Comparison of ENCODE assay signal across 15 cellular contexts in genomic region chr2:109487237-109487869, GRCh38.
DNase-seq lines count a peak whose midpoint lies in the region; ATAC-seq and TF ChIP-seq lines count a peak whose summit lies in the region.
"Had no signal": no experiment of that assay in that cellular context is flagged by ENCODE, and none has a peak within 500 bp of the region (broad histone marks: within the 10 kb centered on the region; RNA-seq: fewer than 3 reads in every experiment).

No MANE protein-coding gene starts in this region.

- TF ChIP-seq POLR2A in erythroblast (IDR thresholded peaks at IDR 0.05; ENCODE audit: low read length): no peak

- no peak overlapping the region for H3K4me3 ChIP-seq in BLaER1 treated with 17β-estradiol and CSF1 and Interleukin-3, amounts not matched to agents 10 nM and 100 nM
- no peak overlapping the region for H3K4me3 ChIP-seq in fibroblast of pulmonary artery (replicated peaks; ENCODE audit: low read depth, low read length)

- peak overlapping the region in 6 of 11 experiments; percentile 10 to 68 (median 52); a peak in 12 of 22 replicates for H3K4me2 ChIP-seq in BLaER1 treated with 17β-estradiol and CSF1 and Interleukin-3, amounts not matched to agents 10 nM and 100 nM

- no peak overlapping the region for H3K27ac Mint-ChIP-seq in activated CD8-positive, alpha-beta memory T cell treated with anti-CD3 and anti-CD28 coated beads, Interleukin-2, amount 10 ng/mL, durations not matched to agents 7 days and 5 days
- H3K27ac Mint-ChIP-seq: activated CD4-positive, alpha-beta T cell treated with anti-CD3 and anti-CD28 coated beads, Interleukin-2, amount 10 ng/mL, durations not matched to agents 24 days and 14 days; CD4-positive, alpha-beta T cell had no signal

- peak; percentile 86 for ATAC-seq in SK-N-SH treated with all-trans-retinoic acid at 6 μM for 48 hours
- ATAC-seq in GM19467 (IDR thresholded peaks at IDR 0.05; ENCODE audit: unreplicated experiment): no peak
- ATAC-seq in stimulated activated naive CD8-positive, alpha-beta T cell treated with anti-CD3 and anti-CD28 coated beads, Interleukin-15, Interleukin-2, amounts not matched to agents 100 U/mL and 50 U/mL, for 24 hours: no peak
- ATAC-seq in activated CD8-positive, alpha-beta memory T cell treated with anti-CD3 and anti-CD28 coated beads, Interleukin-2, amount 10 ng/mL, durations not matched to agents 7 days and 5 days: no peak
- ATAC-seq: right cardiac atrium; stimulated activated naive CD8-positive, alpha-beta T cell treated with anti-CD3 and anti-CD28 coated beads, Interleukin-15, amount 100 ng/mL, for 72 hours had no signal

- no peaks in the 10 kb centered on the region for H3K36me3 Mint-ChIP-seq in activated CD8-positive, alpha-beta memory T cell treated with anti-CD3 and anti-CD28 coated beads, Interleukin-2, amount 10 ng/mL, durations not matched to agents 7 days and 5 days

- H3K27ac ChIP-seq in BLaER1 treated with 17β-estradiol and CSF1 and Interleukin-3, amounts not matched to agents 10 nM and 100 nM: no peak overlapping the region

- CTCF ChIA-PET in activated CD8-positive, alpha-beta memory T cell treated with anti-CD3 and anti-CD28 coated beads, Interleukin-2, amount 10 ng/mL, durations not matched to agents 7 days and 5 days (lab: Charles Lee): interaction anchor here (1.1 kb wide), 1 partner anchor 23 kb away, joined by 3 read pairs; no protein-coding TSS in a partner anchor

- intact Hi-C loops in posterior vena cava (cut with DNase I): loop anchor here in 1 of 2 donors (1.0 kb wide), 1 partner anchor 41 kb away; no protein-coding TSS in a partner anchor

- peaks cover 0 to 56% (median 10%) of the 10 kb centered on the region in 11 experiments; a peak in 8 of 22 replicates for H4K20me1 ChIP-seq in BLaER1 treated with 17β-estradiol and CSF1 and Interleukin-3, amounts not matched to agents 10 nM and 100 nM

- H3K27me3 ChIP-seq in BLaER1 treated with 17β-estradiol and CSF1 and Interleukin-3, amounts not matched to agents 10 nM and 100 nM: no peaks in the 10 kb centered on the region

- peaks cover 0 to 72% (median 47%) of the 10 kb centered on the region in 10 experiments; a peak in 15 of 20 replicates for H3K4me1 ChIP-seq in BLaER1 treated with 17β-estradiol and CSF1 and Interleukin-3, amounts not matched to agents 10 nM and 100 nM

- peaks cover 17% of the 10 kb centered on the region for H3K27me3 Mint-ChIP-seq in activated CD8-positive, alpha-beta memory T cell treated with anti-CD3 and anti-CD28 coated beads, Interleukin-2, amount 10 ng/mL, durations not matched to agents 7 days and 5 days
- H3K27me3 Mint-ChIP-seq: CD4-positive, alpha-beta T cell; stimulated activated naive CD8-positive, alpha-beta T cell treated with anti-CD3 and anti-CD28 coated beads, Interleukin-15, amount 100 ng/mL, for 72 hours had no signal

- no peaks in the 10 kb centered on the region for H3K4me1 Mint-ChIP-seq in activated CD8-positive, alpha-beta memory T cell treated with anti-CD3 and anti-CD28 coated beads, Interleukin-2, amount 10 ng/mL, durations not matched to agents 7 days and 5 days
- H3K4me1 Mint-ChIP-seq: activated CD4-positive, alpha-beta T cell treated with anti-CD3 and anti-CD28 coated beads, Interleukin-2, amount 10 ng/mL, durations not matched to agents 24 days and 14 days; stimulated activated naive CD8-positive, alpha-beta T cell treated with anti-CD3 and anti-CD28 coated beads, Interleukin-15, amount 100 ng/mL, for 72 hours had no signal

- H3K36me3 ChIP-seq in BLaER1 treated with 17β-estradiol and CSF1 and Interleukin-3, amounts not matched to agents 10 nM and 100 nM: peaks cover 16 to 89% (median 43%) of the 10 kb centered on the region in 11 experiments

- DNase-seq in fibroblast of pulmonary artery (ENCODE audit: low read depth) (peak; percentile 47), posterior vena cava (ENCODE audit: low spot score) (peak; percentile 15), erythroblast (lab: John Stamatoyannopoulos, UW) (no peak)
- no peak for DNase-seq in stimulated activated naive CD8-positive, alpha-beta T cell treated with anti-CD3 and anti-CD28 coated beads, Interleukin-15, Interleukin-2, amounts not matched to agents 100 U/mL and 50 U/mL, for 24 hours
- no peak for DNase-seq in activated CD8-positive, alpha-beta memory T cell treated with anti-CD3 and anti-CD28 coated beads, Interleukin-2, amount 10 ng/mL, durations not matched to agents 7 days and 5 days
- DNase-seq: activated CD4-positive, alpha-beta T cell treated with anti-CD3 and anti-CD28 coated beads, Interleukin-2, amount 10 ng/mL, durations not matched to agents 24 days and 14 days; CD4-positive, alpha-beta T cell; NCI-H1048; NCI-H345; OCI-M1; stimulated activated naive CD8-positive, alpha-beta T cell treated with anti-CD3 and anti-CD28 coated beads, Interleukin-15, amount 100 ng/mL, for 72 hours had no signal

- no peaks in the 10 kb centered on the region for H3K9me3 Mint-ChIP-seq in activated CD8-positive, alpha-beta memory T cell treated with anti-CD3 and anti-CD28 coated beads, Interleukin-2, amount 10 ng/mL, durations not matched to agents 7 days and 5 days (ENCODE audit: low read depth)
- H3K9me3 Mint-ChIP-seq: activated CD4-positive, alpha-beta T cell treated with anti-CD3 and anti-CD28 coated beads, Interleukin-2, amount 10 ng/mL, durations not matched to agents 24 days and 14 days; CD4-positive, alpha-beta T cell; stimulated activated naive CD8-positive, alpha-beta T cell treated with anti-CD3 and anti-CD28 coated beads, Interleukin-15, amount 100 ng/mL, for 72 hours had no signal

- no peak overlapping the region for H3K4me3 Mint-ChIP-seq in activated CD8-positive, alpha-beta memory T cell treated with anti-CD3 and anti-CD28 coated beads, Interleukin-2, amount 10 ng/mL, durations not matched to agents 7 days and 5 days
- H3K4me3 Mint-ChIP-seq: activated CD4-positive, alpha-beta T cell treated with anti-CD3 and anti-CD28 coated beads, Interleukin-2, amount 10 ng/mL, durations not matched to agents 24 days and 14 days; CD4-positive, alpha-beta T cell; stimulated activated naive CD8-positive, alpha-beta T cell treated with anti-CD3 and anti-CD28 coated beads, Interleukin-15, amount 100 ng/mL, for 72 hours had no signal

- TF ChIP-seq CTCF in fibroblast of pulmonary artery (IDR thresholded peaks at IDR 0.05; ENCODE audit: low read length, missing control alignments): no peak

- H3K9ac ChIP-seq in BLaER1 treated with 17β-estradiol and CSF1 and Interleukin-3, amounts not matched to agents 10 nM and 100 nM: no peak overlapping the region

- no peaks in the 10 kb centered on the region for H3K9me3 ChIP-seq in BLaER1 treated with 17β-estradiol and CSF1 and Interleukin-3, amounts not matched to agents 10 nM and 100 nM (replicated peaks in 1 of 11)

TF ChIP-seq in SK-N-SH treated with all-trans-retinoic acid at 6 μM for 48 hours, 23 proteins besides CTCF, POLR2A, EP300 and RAD21 (continues in another document):
- no peak for TF ChIP-seq POU6F1 (CRISPR knock-in tag; IDR thresholded peaks at IDR 0.05; ENCODE audit: borderline replicate concordance, low read depth)
- TF ChIP-seq PATZ1 (CRISPR knock-in tag; IDR thresholded peaks at IDR 0.05; ENCODE audit: borderline replicate concordance): no peak
- TF ChIP-seq RARB (CRISPR knock-in tag; IDR thresholded peaks at IDR 0.05): no peak
- TF ChIP-seq OSR1 (CRISPR knock-in tag; IDR thresholded peaks at IDR 0.05): no peak
- no peak for TF ChIP-seq TCF4 (CRISPR knock-in tag; IDR thresholded peaks at IDR 0.05; ENCODE audit: borderline replicate concordance)
- TF ChIP-seq ZNF565 (CRISPR knock-in tag; conservative IDR thresholded peaks at IDR 0.05; ENCODE audit: low read depth): no peak
- TF ChIP-seq ZFP30 (CRISPR knock-in tag; IDR thresholded peaks at IDR 0.05): no peak
- no peak for TF ChIP-seq ZFP3 (CRISPR knock-in tag; IDR thresholded peaks at IDR 0.05)
- TF ChIP-seq GLIS3 (CRISPR knock-in tag; IDR thresholded peaks at IDR 0.05): no peak
- TF ChIP-seq ZNF8 (CRISPR knock-in tag; IDR thresholded peaks at IDR 0.05): no peak
- TF ChIP-seq ARNTL (CRISPR knock-in tag; IDR thresholded peaks at IDR 0.05; ENCODE audit: borderline replicate concordance, low read depth): no peak
- TF ChIP-seq ZC3H10 (CRISPR knock-in tag; IDR thresholded peaks at IDR 0.05): no peak
- no peak for TF ChIP-seq PPARA (CRISPR knock-in tag; IDR thresholded peaks at IDR 0.05; ENCODE audit: borderline replicate concordance)
- TF ChIP-seq SNAI2 (CRISPR knock-in tag; IDR thresholded peaks at IDR 0.05): no peak
- TF ChIP-seq TOX (CRISPR knock-in tag; IDR thresholded peaks at IDR 0.05; ENCODE audit: borderline replicate concordance): no peak

Comparison
In these comparisons a context has a peak if more than half of its experiments do, and no peak if none do; other contexts are left out.
1. DNase-seq: peak in fibroblast of pulmonary artery (single experiment) and posterior vena cava (single experiment); none in erythroblast (0 of 2), stimulated activated naive CD8-positive, alpha-beta T cell treated with anti-CD3 and anti-CD28 coated beads, Interleukin-15, Interleukin-2, amounts not matched to agents 100 U/mL and 50 U/mL, for 24 hours (single experiment) and activated CD8-positive, alpha-beta memory T cell treated with anti-CD3 and anti-CD28 coated beads, Interleukin-2, amount 10 ng/mL, durations not matched to agents 7 days and 5 days (single experiment).